ENCODE assay signal across 21 cellular contexts in the genomic region with DNA sequence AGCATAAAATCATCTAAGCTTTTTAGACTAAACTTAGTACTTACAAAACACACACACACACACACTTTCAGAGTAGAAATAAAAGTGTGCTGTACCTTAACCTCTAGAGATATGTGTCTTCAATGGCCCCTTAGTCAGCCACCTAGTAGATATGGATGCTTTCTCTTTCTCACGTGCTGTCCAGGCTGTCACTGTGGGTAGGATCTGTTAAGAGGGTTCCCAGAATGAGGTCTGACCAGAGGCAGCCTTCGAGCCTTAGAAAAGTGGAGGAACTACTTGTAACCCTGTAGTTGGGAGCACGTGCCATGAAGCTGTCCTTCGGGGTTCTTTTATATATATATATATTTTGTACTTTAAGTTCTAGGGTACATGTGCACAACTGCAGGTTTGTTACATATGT.
"Had no signal": no experiment of that assay in that cellular context is flagged by ENCODE, and none has a peak within 500 bp of the region (broad histone marks: within the 10 kb centered on the region; RNA-seq: fewer than 3 reads in every experiment).

No MANE protein-coding gene starts in this region.

- H3K9me3 ChIP-seq: SK-N-SH had no signal

- DNase-seq: KBM-7, MV-4-11, NCI-H1048, NCI-H1105, NCI-H1417, NCI-H1436 treated with DMSO at 0.1 percent for 48 hours, NCI-H1694 treated with DMSO at 0.1 percent for 48 hours, NCI-H1930, NCI-H2081, NCI-H2107, NCI-H2227 treated with DMSO at 0.1 percent for 48 hours, NCI-H446, NCI-H510A, NCI-H524 treated with DMSO at 0.1 percent for 48 hours, NCI-H69, NCI-H774, PC-3, SHP77, SK-N-SH, SW 1271 had no signal

- H3K27ac ChIP-seq: RWPE1 had no signal
